18 cellular contexts compared by ENCODE assay signal in the genomic region with DNA sequence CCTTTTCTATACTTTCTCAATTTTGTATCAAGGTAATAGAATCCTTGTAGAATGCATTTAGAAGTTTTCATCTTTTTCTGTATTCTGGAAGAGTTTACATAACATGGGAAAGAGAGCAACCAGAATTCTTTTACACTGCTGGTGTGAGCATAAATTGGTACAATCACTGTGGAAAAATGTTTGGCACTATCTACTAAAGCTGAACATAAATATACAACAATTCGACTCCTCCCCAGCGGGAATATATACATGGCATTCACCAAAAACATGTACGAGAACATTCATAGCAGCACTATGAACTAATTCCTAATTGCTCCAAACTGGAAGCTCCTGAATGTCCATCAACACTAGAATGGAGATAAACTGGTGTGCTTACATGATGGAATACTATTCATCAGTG. TPM values are rescaled to one million over a fixed set of nuclear protein-coding genes. Genes with fewer than 3 reads are reported as not detected.
DNase-seq lines count a peak whose midpoint lies in the region; ATAC-seq and TF ChIP-seq lines count a peak whose summit lies in the region.
"Had no signal": no experiment of that assay in that cellular context is flagged by ENCODE, and none has a peak within 500 bp of the region (broad histone marks: within the 10 kb centered on the region; RNA-seq: fewer than 3 reads in every experiment).

No MANE protein-coding gene starts in this region.

- H3K36me3 Mint-ChIP-seq in activated naive CD8-positive, alpha-beta T cell = peaks cover 2% of the 10 kb centered on the region
- peaks cover 23% of the 10 kb centered on the region for H3K36me3 Mint-ChIP-seq in activated naive CD8-positive, alpha-beta T cell treated with anti-CD3 and anti-CD28 coated beads for 36 hours
- H3K36me3 Mint-ChIP-seq in activated B cell treated with CpG ODN at 0.5 μM for 24 hours (ENCODE audit: low read depth) (peaks cover 13% of the 10 kb centered on the region), MCF 10A (ENCODE audit: insufficient read depth, unreplicated experiment) (peaks cover 30% of the 10 kb centered on the region)

- no peak overlapping the region for H4K91ac ChIP-seq in mesenchymal stem cell (ENCODE audit: low read length)

- no peak overlapping the region for H4K8ac ChIP-seq in mesenchymal stem cell (ENCODE audit: low read length)

- no TSS peak for BruUV-seq in MCF 10A (replicated peaks; lab: Mats Ljungman, UMichigan)

- no peak overlapping the region for H2BK5ac ChIP-seq in mesenchymal stem cell (ENCODE audit: low read depth, low read length, poor library complexity, severe bottlenecking)

- H3K27ac ChIP-seq in mesenchymal stem cell (ENCODE audit: low read length, poor library complexity, severe bottlenecking) = no peak overlapping the region

- no peak overlapping the region for H2BK15ac ChIP-seq in mesenchymal stem cell (ENCODE audit: low read depth, poor library complexity, severe bottlenecking)

- no peak overlapping the region for H2BK12ac ChIP-seq in mesenchymal stem cell (ENCODE audit: low read length in 2 of 2)

- H2AFZ ChIP-seq in mesenchymal stem cell (ENCODE audit: low read depth, low read length) = no peak overlapping the region

- no peak overlapping the region for H3K18ac ChIP-seq in mesenchymal stem cell (ENCODE audit: low read depth in 1 of 2, low read length in 2 of 2)

- H3K23ac ChIP-seq in mesenchymal stem cell (ENCODE audit: low read length in 2 of 2) = no peak overlapping the region

- H3K4ac ChIP-seq in mesenchymal stem cell (ENCODE audit: low read depth in 1 of 2, low read length in 2 of 2) = no peak overlapping the region

- no peaks in the 10 kb centered on the region for H3K9me3 ChIP-seq in mesenchymal stem cell (ENCODE audit: control insufficient read depth, low read length)
- H3K9me3 ChIP-seq: Caco-2, SJSA1 had no signal

- no peaks in the 10 kb centered on the region for H3K79me1 ChIP-seq in mesenchymal stem cell (replicated peaks; ENCODE audit: low read length, poor library complexity, severe bottlenecking)

- intact Hi-C loops in activated B cell treated with CpG ODN at 0.5 μM for 24 hours (cut with micrococcal nuclease) (loop anchor here (5.0 to 10.0 kb wide), 2 partner anchors 648 to 1891 kb away; partner anchors contain the start of gene GLUL), MCF 10A (cut with micrococcal nuclease) (no loop called here)

- H3K27ac Mint-ChIP-seq in activated naive CD8-positive, alpha-beta T cell = no peak overlapping the region
- H3K27ac Mint-ChIP-seq in activated naive CD8-positive, alpha-beta T cell treated with anti-CD3 and anti-CD28 coated beads for 36 hours = no peak overlapping the region
- peak overlapping the region; percentile 18 for H3K27ac Mint-ChIP-seq in activated B cell treated with CpG ODN at 0.5 μM for 24 hours
- no peak overlapping the region for H3K27ac Mint-ChIP-seq in MCF 10A (ENCODE audit: low read depth, unreplicated experiment)

- no peak overlapping the region for H3K14ac ChIP-seq in mesenchymal stem cell (ENCODE audit: low read length in 2 of 2)

- peak overlapping the region; percentile 20 for H3K4me3 Mint-ChIP-seq in activated naive CD8-positive, alpha-beta T cell
- H3K4me3 Mint-ChIP-seq in activated naive CD8-positive, alpha-beta T cell treated with anti-CD3 and anti-CD28 coated beads for 36 hours = no peak overlapping the region
- H3K4me3 Mint-ChIP-seq in activated B cell treated with CpG ODN at 0.5 μM for 24 hours = peak overlapping the region; percentile 19
- no peak overlapping the region for H3K4me3 Mint-ChIP-seq in MCF 10A (ENCODE audit: unreplicated experiment)

- POLR2A ChIA-PET in activated B cell treated with CpG ODN at 0.5 μM for 24 hours (lab: Charles Lee) = interaction anchor here (0.8 kb wide), 1 partner anchor 586 kb away, joined by 3 read pairs; no protein-coding TSS in a partner anchor
- POLR2A ChIA-PET in MCF 10A (lab: Yijun Ruan, JAX) = interaction anchor here (0.6 to 8.4 kb wide), 19 partner anchors 10 to 586 kb away, joined by 3 to 151 read pairs (median 4); partner anchors contain the start of genes STX6 and XPR1

- H2BK120ac ChIP-seq in mesenchymal stem cell (ENCODE audit: low read depth, low read length) = no peak overlapping the region

- H3K9ac ChIP-seq in mesenchymal stem cell (ENCODE audit: low read length) = peak overlapping the region; percentile 97

- peaks cover 39% of the 10 kb centered on the region for H3K4me1 Mint-ChIP-seq in activated naive CD8-positive, alpha-beta T cell (ENCODE audit: low read depth)
- H3K4me1 Mint-ChIP-seq in activated naive CD8-positive, alpha-beta T cell treated with anti-CD3 and anti-CD28 coated beads for 36 hours = peaks cover 19% of the 10 kb centered on the region
- H3K4me1 Mint-ChIP-seq in activated B cell treated with CpG ODN at 0.5 μM for 24 hours (peaks cover 27% of the 10 kb centered on the region), MCF 10A (ENCODE audit: insufficient read depth, unreplicated experiment) (peaks cover 33% of the 10 kb centered on the region)

- no peak overlapping the region for H3K4me3 ChIP-seq in mesenchymal stem cell (ENCODE audit: insufficient read depth in 1 of 2, low read depth in 1 of 2, low read length in 2 of 2)

- ATAC-seq in activated B cell treated with CpG ODN at 0.5 μM for 24 hours (ENCODE audit: low read depth) = no peak
- no peak for ATAC-seq in GM18907 (IDR thresholded peaks at IDR 0.05; ENCODE audit: unreplicated experiment)

- H3K4me2 ChIP-seq in mesenchymal stem cell (ENCODE audit: low read length, poor library complexity, severe bottlenecking) = no peak overlapping the region

- CTCF ChIA-PET in activated B cell treated with CpG ODN at 0.5 μM for 24 hours (lab: Charles Lee) = interaction anchor here (1.9 kb wide), 1 partner anchor 12 kb away, joined by 6 read pairs; no protein-coding TSS in a partner anchor
- CTCF ChIA-PET in MCF 10A (lab: Yijun Ruan, JAX) = interaction anchor here (0.7 to 7.6 kb wide), 8 partner anchors 10 to 638 kb away, joined by 3 to 86 read pairs (median 4); no protein-coding TSS in a partner anchor

- no peaks in the 10 kb centered on the region for H3K27me3 ChIP-seq in mesenchymal stem cell (ENCODE audit: control insufficient read depth in 1 of 2, insufficient read depth in 1 of 2, low read length in 2 of 2)
- H3K27me3 ChIP-seq: BLaER1 treated with 17β-estradiol and CSF1 and Interleukin-3, amounts not matched to agents 10 nM and 100 nM; SJSA1 had no signal

- TF ChIP-seq CTCF in activated B cell treated with CpG ODN at 0.5 μM for 24 hours (IDR thresholded peaks at IDR 0.05) = no peak
- no peak for TF ChIP-seq CTCF in MCF 10A (IDR thresholded peaks at IDR 0.05; ENCODE audit: unreplicated experiment)

- 81% methylated on average over 3 of the region's 3 CpGs for WGBS in mesenchymal stem cell

- no peak overlapping the region for H2AK5ac ChIP-seq in mesenchymal stem cell (ENCODE audit: low read length, severe bottlenecking)

- H3K9me3 Mint-ChIP-seq in activated naive CD8-positive, alpha-beta T cell (ENCODE audit: low read depth) = no peaks in the 10 kb centered on the region
- no peaks in the 10 kb centered on the region for H3K9me3 Mint-ChIP-seq in activated naive CD8-positive, alpha-beta T cell treated with anti-CD3 and anti-CD28 coated beads for 36 hours
- H3K9me3 Mint-ChIP-seq in activated B cell treated with CpG ODN at 0.5 μM for 24 hours (no peaks in the 10 kb centered on the region), MCF 10A (ENCODE audit: unreplicated experiment) (no peaks in the 10 kb centered on the region)

- no peak for DNase-seq in activated naive CD8-positive, alpha-beta T cell treated with anti-CD3 and anti-CD28 coated beads for 36 hours
- DNase-seq in activated B cell treated with CpG ODN at 0.5 μM for 24 hours = no peak
- DNase-seq in mesenchymal stem cell = peak; percentile 25
- DNase-seq in MCF 10A (ENCODE audit: unreplicated experiment) = no peak
- DNase-seq in NCI-H1436 treated with DMSO at 0.1 percent for 48 hours (lab: John Stamatoyannopoulos, UW) = no peak
- no peak for DNase-seq in AML-193 (lab: John Stamatoyannopoulos, UW)
- DNase-seq: Caco-2, DMS153, MV-4-11, NCI-H1417 treated with DMSO at 0.1 percent for 48 hours, NCI-H2081, NCI-H510A, NCI-H774, RPMI8226 had no signal

- H3K4me1 ChIP-seq in mesenchymal stem cell (ENCODE audit: control insufficient read depth, insufficient read depth, low read depth, low read length) = peaks cover 12% of the 10 kb centered on the region

- no peaks in the 10 kb centered on the region for H3K27me3 Mint-ChIP-seq in activated naive CD8-positive, alpha-beta T cell
- H3K27me3 Mint-ChIP-seq in activated naive CD8-positive, alpha-beta T cell treated with anti-CD3 and anti-CD28 coated beads for 36 hours = no peaks in the 10 kb centered on the region
- H3K27me3 Mint-ChIP-seq in activated B cell treated with CpG ODN at 0.5 μM for 24 hours (no peaks in the 10 kb centered on the region), MCF 10A (ENCODE audit: insufficient read depth, unreplicated experiment) (no peaks in the 10 kb centered on the region)

- H3K36me3 ChIP-seq in mesenchymal stem cell (ENCODE audit: control insufficient read depth in 1 of 2, insufficient read depth in 2 of 2, low read depth in 1 of 2, low read length in 2 of 2) = no peaks in the 10 kb centered on the region

RNA-seq across cellular contexts. Expression of gene ACBD6, which starts 1.8 kb away (rescaled TPM):
- total RNA-seq in activated naive CD8-positive, alpha-beta T cell treated with anti-CD3 and anti-CD28 coated beads for 36 hours = 10 to 100 TPM; 45.7 to 49.0 TPM
- total RNA-seq in activated B cell treated with CpG ODN at 0.5 μM for 24 hours = 55.4 and 61.5 TPM in 2 replicates
- 46.7 TPM for polyA plus RNA-seq in mesenchymal stem cell (2013, experiment 1 of 2)
- polyA plus RNA-seq in mesenchymal stem cell (2013, experiment 2 of 2) = 45.8 TPM
- total RNA-seq in MCF 10A (2022) = 123 and 136 TPM in 2 replicates

RNA-seq across cellular contexts. Expression of gene OVAAL, which starts 54.6 kb away (rescaled TPM):
- not detected for total RNA-seq in activated naive CD8-positive, alpha-beta T cell treated with anti-CD3 and anti-CD28 coated beads for 36 hours
- total RNA-seq in activated B cell treated with CpG ODN at 0.5 μM for 24 hours (not detected in 2 replicates), MCF 10A (2022) (not detected in 2 replicates)
- not detected for polyA plus RNA-seq in mesenchymal stem cell (2013, experiment 1 of 2)
- not detected for polyA plus RNA-seq in mesenchymal stem cell (2013, experiment 2 of 2)
- total RNA-seq: Caco-2, SJSA1 had no signal

Comparison
In these comparisons a context has a peak if more than half of its experiments do, and no peak if none do; other contexts are left out.
1. H3K4me3 Mint-ChIP-seq: peak in activated naive CD8-positive, alpha-beta T cell (single experiment) and activated B cell treated with CpG ODN at 0.5 μM for 24 hours (single experiment); none in activated naive CD8-positive, alpha-beta T cell treated with anti-CD3 and anti-CD28 coated beads for 36 hours (single experiment) and MCF 10A (single experiment).